21 cellular contexts compared by ENCODE assay signal in genomic region chr4:75146223-75146622, GRCh38.
A peak's percentile ranks its signal among the peaks of the same experiment; 100 is the strongest.
DNase-seq lines count a peak whose midpoint lies in the region; FAIRE-seq and TF ChIP-seq lines count a peak whose summit lies in the region.
"Had no signal": no experiment of that assay in that cellular context is flagged by ENCODE, and none has a peak within 500 bp of the region (broad histone marks: within the 10 kb centered on the region; RNA-seq: fewer than 3 reads in every experiment).

No MANE protein-coding gene starts in this region.

- H3K36me3 ChIP-seq in BLaER1 treated with 17β-estradiol and CSF1 and Interleukin-3, amounts not matched to agents 10 nM and 100 nM: no peaks in the 10 kb centered on the region
- no peaks in the 10 kb centered on the region for H3K36me3 ChIP-seq in bronchial epithelial cell (ENCODE audit: control insufficient read depth, insufficient read depth, low read length)

- no peak overlapping the region for H3K9ac ChIP-seq in BLaER1 treated with 17β-estradiol and CSF1 and Interleukin-3, amounts not matched to agents 10 nM and 100 nM

- no peak overlapping the region for H3K27ac ChIP-seq in BLaER1 treated with 17β-estradiol and CSF1 and Interleukin-3, amounts not matched to agents 10 nM and 100 nM
- H3K27ac ChIP-seq: A549 had no signal

- DNase-seq in MV-4-11 (lab: John Stamatoyannopoulos, UW): peak; percentile 13
- no peak for DNase-seq in bronchial epithelial cell (ENCODE audit: low read depth)
- DNase-seq in NCI-H446 (lab: John Stamatoyannopoulos, UW): no peak
- no peak for DNase-seq in stimulated activated CD4-positive, alpha-beta T cell treated with anti-CD3 and anti-CD28 coated beads, Interleukin-4, amount 100 ng/mL, for 1 hour
- DNase-seq in activated CD8-positive, alpha-beta memory T cell treated with anti-CD3 and anti-CD28 coated beads for 24 hours: no peak
- DNase-seq: 8988T; ACHN; AML-193; CD4-positive, alpha-beta T cell; CD8-positive, alpha-beta memory T cell; DMS 273 treated with DMSO at 0.1 percent for 48 hours; DMS79; EL; GDM1; H9 had no signal

- TF ChIP-seq CTCF in bronchial epithelial cell (IDR thresholded peaks at IDR 0.05; ENCODE audit: insufficient read depth, low read length, severe bottlenecking): no peak

- FAIRE-seq in bronchial epithelial cell (lab: Jason Lieb, UNC): peak; percentile 62
- FAIRE-seq: A549, D721Med, GM12891, GM18507 had no signal

- H3K4me2 ChIP-seq in BLaER1 treated with 17β-estradiol and CSF1 and Interleukin-3, amounts not matched to agents 10 nM and 100 nM: peak overlapping the region in 6 of 11 experiments; percentile 0 to 58 (median 32); a peak in 9 of 22 replicates
- H3K4me2 ChIP-seq: A549, GM23338 had no signal

- H3K4me1 ChIP-seq in BLaER1 treated with 17β-estradiol and CSF1 and Interleukin-3, amounts not matched to agents 10 nM and 100 nM: peaks cover 7 to 32% (median 15%) of the 10 kb centered on the region in 10 experiments; a peak in 18 of 20 replicates
- H3K4me1 ChIP-seq: A549 had no signal

- H3K27me3 ChIP-seq in BLaER1 treated with 17β-estradiol and CSF1 and Interleukin-3, amounts not matched to agents 10 nM and 100 nM: no peaks in the 10 kb centered on the region
- H3K27me3 ChIP-seq in bronchial epithelial cell (ENCODE audit: control insufficient read depth, insufficient read depth, low read length): no peaks in the 10 kb centered on the region

- no peak overlapping the region for H3K4me3 ChIP-seq in BLaER1 treated with 17β-estradiol and CSF1 and Interleukin-3, amounts not matched to agents 10 nM and 100 nM
- H3K4me3 ChIP-seq in bronchial epithelial cell (ENCODE audit: low read depth, low read length): no peak overlapping the region
- H3K4me3 ChIP-seq: A549, GM23338 had no signal

- H3K9me3 ChIP-seq in BLaER1 treated with 17β-estradiol and CSF1 and Interleukin-3, amounts not matched to agents 10 nM and 100 nM (replicated peaks in 1 of 11): peaks cover 0 to 20% (median 0%) of the 10 kb centered on the region in 11 experiments; a peak in 6 of 22 replicates
- H3K9me3 ChIP-seq: A549 had no signal

- H4K20me1 ChIP-seq in BLaER1 treated with 17β-estradiol and CSF1 and Interleukin-3, amounts not matched to agents 10 nM and 100 nM: no peaks in the 10 kb centered on the region
